Comparison of ENCODE assay signal across 12 cellular contexts in the genomic region with DNA sequence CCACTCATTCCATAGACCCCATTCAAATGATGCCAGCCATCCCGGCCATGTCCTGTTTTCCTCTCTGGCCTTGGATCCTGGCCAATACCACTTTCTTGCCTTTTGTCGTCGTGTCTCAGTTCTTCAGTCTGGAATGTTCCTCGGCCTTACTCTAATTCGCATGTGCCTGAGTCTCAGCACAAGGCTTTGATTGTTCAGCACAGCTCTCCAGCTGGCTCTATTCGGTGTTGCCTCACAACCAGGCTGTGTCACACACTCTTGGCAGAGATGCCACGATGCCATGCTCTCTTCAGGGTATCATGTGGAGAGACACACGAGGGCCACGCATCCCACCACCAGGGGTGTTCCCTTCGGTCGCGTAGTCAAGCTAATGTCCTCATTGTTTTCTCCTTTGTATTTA. TPM values are rescaled to one million over a fixed set of nuclear protein-coding genes. Genes with fewer than 3 reads are reported as not detected.
DNase-seq lines count a peak whose midpoint lies in the region; FAIRE-seq and TF ChIP-seq lines count a peak whose summit lies in the region.
"Had no signal": no experiment of that assay in that cellular context is flagged by ENCODE, and none has a peak within 500 bp of the region (broad histone marks: within the 10 kb centered on the region; RNA-seq: fewer than 3 reads in every experiment).

No MANE protein-coding gene starts in this region.

- no peak overlapping the region for H3K4me3 ChIP-seq in endothelial cell of umbilical vein (replicated peaks in 1 of 3; ENCODE audit: insufficient read depth in 1 of 3, low read depth in 1 of 3, low read length in 3 of 3)
- H3K4me3 ChIP-seq: pancreas had no signal

- no peak overlapping the region for H3K4me3 Mint-ChIP-seq in T-helper 2 cell treated with Interferon-gamma antibody and Interleukin-4, amounts not matched to agents 5 μg/mL and 100 μg/mL, for 36 hours

- no peak overlapping the region for H3K27ac Mint-ChIP-seq in T-helper 2 cell treated with Interferon-gamma antibody and Interleukin-4, amounts not matched to agents 5 μg/mL and 100 μg/mL, for 36 hours
- H3K27ac Mint-ChIP-seq: T-helper 17 cell had no signal

- no peak for TF ChIP-seq CTCF in endothelial cell of umbilical vein (IDR thresholded peaks at IDR 0.05; ENCODE audit: extremely low read depth in 1 of 2, insufficient read depth in 1 of 2, low read depth in 1 of 2, low read length in 2 of 2)

- BruUV-seq in endothelial cell of umbilical vein (replicated peaks; lab: Mats Ljungman, UMichigan): no TSS peak

- no peak overlapping the region for H3K4me2 ChIP-seq in endothelial cell of umbilical vein (ENCODE audit: insufficient read depth, low read length)

- DNase-seq in RPMI7951 (ENCODE audit: low read depth) (peak; percentile 19), endothelial cell of umbilical vein (ENCODE audit: low read depth, low spot score) (peak; percentile 26), posterior cingulate gyrus (peak in 7 of 10 donors; percentile 24 to 90 (median 38)), iPS-NIHi7 (ENCODE audit: extremely low spot score) (no peak), NCI-H1436 (lab: John Stamatoyannopoulos, UW) (no peak)
- no peak for DNase-seq in T-helper 2 cell treated with Interferon-gamma antibody and Interleukin-4, amounts not matched to agents 5 μg/mL and 100 μg/mL, for 36 hours (ENCODE audit: low spot score)
- DNase-seq: NCI-H2107; OCI-M1; stimulated activated CD4-positive, alpha-beta T cell treated with anti-CD3 and anti-CD28 coated beads, Interleukin-4, amount 100 ng/mL, for 1 hour; T-helper 17 cell had no signal

- no peaks in the 10 kb centered on the region for H4K20me1 ChIP-seq in endothelial cell of umbilical vein (replicated peaks; ENCODE audit: control insufficient read depth, extremely low read depth, insufficient read depth, low read length)

- H3K27me3 ChIP-seq in endothelial cell of umbilical vein (ENCODE audit: control insufficient read depth in 2 of 2, insufficient read depth in 2 of 2, low read length in 2 of 2): no peaks in the 10 kb centered on the region
- H3K27me3 ChIP-seq: pancreas had no signal

- CTCF ChIA-PET in endothelial cell of umbilical vein (lab: Charles Lee): no interaction called here

- peaks cover 10% of the 10 kb centered on the region for H3K4me1 ChIP-seq in endothelial cell of umbilical vein (ENCODE audit: control insufficient read depth, extremely low read depth, insufficient read depth, low read length)

- H3K27me3 Mint-ChIP-seq in T-helper 2 cell treated with Interferon-gamma antibody and Interleukin-4, amounts not matched to agents 5 μg/mL and 100 μg/mL, for 36 hours (ENCODE audit: low read depth): no peaks in the 10 kb centered on the region
- H3K27me3 Mint-ChIP-seq: stimulated activated naive CD8-positive, alpha-beta T cell treated with anti-CD3 and anti-CD28 coated beads, Interleukin-15, Interleukin-2, amounts not matched to agents 100 ng/mL and 50 ng/mL, for 24 hours; T-helper 17 cell had no signal

- no peak overlapping the region for H2AFZ ChIP-seq in endothelial cell of umbilical vein (ENCODE audit: low read depth, low read length)

- POLR2A ChIA-PET in endothelial cell of umbilical vein (lab: Charles Lee): no interaction called here

- no peaks in the 10 kb centered on the region for H3K9me1 ChIP-seq in endothelial cell of umbilical vein (replicated peaks; ENCODE audit: control insufficient read depth, extremely low read depth, insufficient read depth, low read length)

- no peak overlapping the region for H3K9ac ChIP-seq in endothelial cell of umbilical vein (replicated peaks; ENCODE audit: extremely low read depth, insufficient read depth, low read length)

- H3K36me3 Mint-ChIP-seq in T-helper 2 cell treated with Interferon-gamma antibody and Interleukin-4, amounts not matched to agents 5 μg/mL and 100 μg/mL, for 36 hours (ENCODE audit: low read depth): peaks cover 23% of the 10 kb centered on the region

- no peak for TF ChIP-seq POLR2A in endothelial cell of umbilical vein (IDR thresholded peaks at IDR 0.05; ENCODE audit: low read depth, low read length)

- FAIRE-seq in endothelial cell of umbilical vein (lab: Jason Lieb, UNC): no peak
- FAIRE-seq: pancreas had no signal

- H3K79me2 ChIP-seq in endothelial cell of umbilical vein (ENCODE audit: control insufficient read depth, insufficient read depth, low read length): peaks cover 28% of the 10 kb centered on the region

- H3K27ac ChIP-seq in endothelial cell of umbilical vein (ENCODE audit: insufficient read depth, low read depth, low read length): no peak overlapping the region
- H3K27ac ChIP-seq: pancreas had no signal

- H3K9me3 ChIP-seq in endothelial cell of umbilical vein (replicated peaks; ENCODE audit: control insufficient read depth, insufficient read depth, low read length): no peaks in the 10 kb centered on the region
- H3K9me3 ChIP-seq: pancreas had no signal

- dilution Hi-C loops in endothelial cell of umbilical vein (cut with MboI; ENCODE audit: extremely low pct_ligation_motif_present, low sequenced_read_pairs): no loop called here

- H3K9me3 Mint-ChIP-seq in T-helper 2 cell treated with Interferon-gamma antibody and Interleukin-4, amounts not matched to agents 5 μg/mL and 100 μg/mL, for 36 hours: no peaks in the 10 kb centered on the region
- H3K9me3 Mint-ChIP-seq: stimulated activated naive CD8-positive, alpha-beta T cell treated with anti-CD3 and anti-CD28 coated beads, Interleukin-15, Interleukin-2, amounts not matched to agents 100 ng/mL and 50 ng/mL, for 24 hours had no signal

- peaks cover under 1 to 2% of the 10 kb centered on the region in 2 experiments for H3K36me3 ChIP-seq in endothelial cell of umbilical vein (ENCODE audit: control insufficient read depth in 2 of 2, extremely low read depth in 1 of 2, insufficient read depth in 2 of 2, low read length in 2 of 2)
- H3K36me3 ChIP-seq: pancreas had no signal

- intact Hi-C loops in endothelial cell of umbilical vein (cut with micrococcal nuclease): no loop called here
- intact Hi-C loops in posterior cingulate gyrus (cut with DNase I): no loop called here

- peaks cover 18% of the 10 kb centered on the region for H3K4me1 Mint-ChIP-seq in T-helper 2 cell treated with Interferon-gamma antibody and Interleukin-4, amounts not matched to agents 5 μg/mL and 100 μg/mL, for 36 hours (ENCODE audit: low read depth)

RNA-seq across cellular contexts. Expression of a gene that starts 1.8 kb away (rescaled TPM):
- total RNA-seq in RPMI7951 (2014; rRNA removed; shearing (Covaris generic)): 32.4 and 37.2 TPM in 2 replicates
- total RNA-seq in endothelial cell of umbilical vein: 34.8 and 37.1 TPM in 2 replicates
- 20.9 and 22.3 TPM in 2 replicates for polyA plus RNA-seq in endothelial cell of umbilical vein
- 23.8 and 24.3 TPM in 2 replicates for polyA plus RNA-seq in endothelial cell of umbilical vein (2011; cell fraction: cytosol; rRNA removed)
- 39.1 and 39.8 TPM in 2 replicates for polyA plus RNA-seq in endothelial cell of umbilical vein (2011; cell fraction: nucleus; rRNA removed)
- polyA plus RNA-seq in endothelial cell of umbilical vein (2012): 43.6 and 48.3 TPM in 2 replicates
- polyA minus RNA-seq in endothelial cell of umbilical vein: 23.5 and 28.4 TPM in 2 replicates
- 16.0 TPM for polyA minus RNA-seq in endothelial cell of umbilical vein (2011; cell fraction: cytosol; rRNA and poly(A)+ RNA removed)
- 17.9 and 21.1 TPM in 2 replicates for polyA minus RNA-seq in endothelial cell of umbilical vein (2011; cell fraction: nucleus; rRNA and poly(A)+ RNA removed)

RNA-seq across cellular contexts. Expression of a gene that starts 21.1 kb away (rescaled TPM):
- 12.7 and 24.3 TPM in 2 replicates for total RNA-seq in RPMI7951 (2014; rRNA removed; shearing (Covaris generic))
- 13.3 and 16.7 TPM in 2 replicates for total RNA-seq in endothelial cell of umbilical vein
- 12.1 and 13.1 TPM in 2 replicates for polyA plus RNA-seq in endothelial cell of umbilical vein
- polyA plus RNA-seq in endothelial cell of umbilical vein (2011; cell fraction: cytosol; rRNA removed): 9.3 TPM in 2 replicates
- 3.0 and 4.9 TPM in 2 replicates for polyA plus RNA-seq in endothelial cell of umbilical vein (2011; cell fraction: nucleus; rRNA removed)
- polyA plus RNA-seq in endothelial cell of umbilical vein (2012): 4.1 and 4.3 TPM in 2 replicates
- polyA minus RNA-seq in endothelial cell of umbilical vein: 2.7 and 3.0 TPM in 2 replicates
- polyA minus RNA-seq in endothelial cell of umbilical vein (2011; cell fraction: cytosol; rRNA and poly(A)+ RNA removed): 19.8 TPM
- 1.6 and 2.4 TPM in 2 replicates for polyA minus RNA-seq in endothelial cell of umbilical vein (2011; cell fraction: nucleus; rRNA and poly(A)+ RNA removed)

RNA-seq across cellular contexts. Expression of a gene that starts 30.0 kb away (rescaled TPM):
- total RNA-seq in RPMI7951 (2014; rRNA removed; shearing (Covaris generic)): 29.0 and 30.0 TPM in 2 replicates
- 25.1 and 31.6 TPM in 2 replicates for total RNA-seq in endothelial cell of umbilical vein
- polyA plus RNA-seq in endothelial cell of umbilical vein: 29.0 and 33.2 TPM in 2 replicates
- 22.4 and 24.1 TPM in 2 replicates for polyA plus RNA-seq in endothelial cell of umbilical vein (2011; cell fraction: cytosol; rRNA removed)
- 18.7 and 19.8 TPM in 2 replicates for polyA plus RNA-seq in endothelial cell of umbilical vein (2011; cell fraction: nucleus; rRNA removed)
- 14.8 and 19.5 TPM in 2 replicates for polyA plus RNA-seq in endothelial cell of umbilical vein (2012)
- polyA minus RNA-seq in endothelial cell of umbilical vein: 33.7 and 40.4 TPM in 2 replicates
- polyA minus RNA-seq in endothelial cell of umbilical vein (2011; cell fraction: cytosol; rRNA and poly(A)+ RNA removed): 43.8 TPM
- 19.0 and 21.7 TPM in 2 replicates for polyA minus RNA-seq in endothelial cell of umbilical vein (2011; cell fraction: nucleus; rRNA and poly(A)+ RNA removed)

RNA-seq across cellular contexts. Expression of a gene that starts 30.3 kb away (rescaled TPM):
- total RNA-seq in RPMI7951 (2014; rRNA removed; shearing (Covaris generic)): 34.5 and 39.3 TPM in 2 replicates
- 40.9 and 46.8 TPM in 2 replicates for total RNA-seq in endothelial cell of umbilical vein
- 8.1 and 8.8 TPM in 2 replicates for polyA plus RNA-seq in endothelial cell of umbilical vein
- 11.6 and 12.3 TPM in 2 replicates for polyA plus RNA-seq in endothelial cell of umbilical vein (2011; cell fraction: cytosol; rRNA removed)
- 8.6 and 10.4 TPM in 2 replicates for polyA plus RNA-seq in endothelial cell of umbilical vein (2011; cell fraction: nucleus; rRNA removed)
- polyA plus RNA-seq in endothelial cell of umbilical vein (2012): 32.2 and 44.1 TPM in 2 replicates
- polyA minus RNA-seq in endothelial cell of umbilical vein: 16.8 and 17.6 TPM in 2 replicates
- 12.2 TPM for polyA minus RNA-seq in endothelial cell of umbilical vein (2011; cell fraction: cytosol; rRNA and poly(A)+ RNA removed)
- 6.8 and 10.9 TPM in 2 replicates for polyA minus RNA-seq in endothelial cell of umbilical vein (2011; cell fraction: nucleus; rRNA and poly(A)+ RNA removed)

RNA-seq across cellular contexts. Expression of a gene that starts 42.3 kb away (rescaled TPM):
- not detected in 2 replicates for total RNA-seq in RPMI7951 (2014; rRNA removed; shearing (Covaris generic))
- 0.37 and 1.2 TPM in 2 replicates for total RNA-seq in endothelial cell of umbilical vein
- not detected in 2 replicates for polyA plus RNA-seq in endothelial cell of umbilical vein
- polyA plus RNA-seq in endothelial cell of umbilical vein (2011; cell fraction: cytosol; rRNA removed): not detected in 2 replicates
- polyA plus RNA-seq in endothelial cell of umbilical vein (2011; cell fraction: nucleus; rRNA removed): 0.32 and 0.68 TPM in 2 replicates
- 0.68 and 0.74 TPM in 2 replicates for polyA plus RNA-seq in endothelial cell of umbilical vein (2012)
- polyA minus RNA-seq in endothelial cell of umbilical vein: 1.4 TPM in 1 of 2 replicates, not detected in the other
- polyA minus RNA-seq in endothelial cell of umbilical vein (2011; cell fraction: cytosol; rRNA and poly(A)+ RNA removed): not detected
- 0.91 TPM in 1 of 2 replicates, not detected in the other for polyA minus RNA-seq in endothelial cell of umbilical vein (2011; cell fraction: nucleus; rRNA and poly(A)+ RNA removed)

Comparison
In these comparisons a context has a peak if more than half of its experiments do, and no peak if none do; other contexts are left out.
1. DNase-seq: peak in RPMI7951 (single experiment), endothelial cell of umbilical vein (single experiment) and posterior cingulate gyrus (7 of 10); none in iPS-NIHi7 (single experiment), T-helper 2 cell treated with Interferon-gamma antibody and Interleukin-4, amounts not matched to agents 5 μg/mL and 100 μg/mL, for 36 hours (single experiment) and NCI-H1436 (single experiment).